In genomic region chr13:44230071-44230470, GRCh38 we compare ENCODE assay signal across 29 cellular contexts.
DNase-seq lines count a peak whose midpoint lies in the region; ATAC-seq and TF ChIP-seq lines count a peak whose summit lies in the region.
"Had no signal": no experiment of that assay in that cellular context is flagged by ENCODE, and none has a peak within 500 bp of the region (broad histone marks: within the 10 kb centered on the region; RNA-seq: fewer than 3 reads in every experiment).

No MANE protein-coding gene starts in this region.

- no peak overlapping the region for H4K5ac ChIP-seq in IMR-90 (ENCODE audit: low read depth, low read length)

- CTCF ChIA-PET in IMR-90 (lab: Yijun Ruan, JAX): no interaction called here

- peak overlapping the region; percentile 80 for H2BK20ac ChIP-seq in IMR-90 (ENCODE audit: low read depth, low read length)

- peak overlapping the region; percentile 67; the same call in 1 of the 2 replicates for H4K91ac ChIP-seq in IMR-90 (ENCODE audit: insufficient read depth, low read depth, low read length)

- H4K8ac ChIP-seq in IMR-90 (ENCODE audit: low read depth in 2 of 2, low read length in 2 of 2): 0 out of 4 replicates have a peak overlapping the region, but pooled peaks of 1 of the 2 experiments have one; percentile 42

- WGBS in IMR-90 (ENCODE audit: extremely low coverage in 2 of 2, insufficient read length in 1 of 2), 2 experiments: no CpG with 5 or more reads among the region's 7 CpGs

- no peaks in the 10 kb centered on the region for H4K20me1 ChIP-seq in IMR-90 (ENCODE audit: insufficient read depth, low read length)

- H2AFZ ChIP-seq in IMR-90 (replicated peaks; ENCODE audit: low read length, poor library complexity): no peak overlapping the region
- H2AFZ ChIP-seq: PC-9 had no signal

- H3K4me3 ChIP-seq in IMR-90 (ENCODE audit: insufficient read depth, low read depth, low read length) (no peak overlapping the region), brain microvascular endothelial cell (ENCODE audit: low read depth, low read length) (no peak overlapping the region)
- H3K4me3 ChIP-seq: K562, PC-9, SJCRH30 had no signal

- H3K27me3 ChIP-seq in IMR-90 (ENCODE audit: control insufficient read depth, insufficient read depth, low read length): no peaks in the 10 kb centered on the region
- no peaks in the 10 kb centered on the region for H3K27me3 ChIP-seq in brain microvascular endothelial cell (replicated peaks)

- no peak for TF ChIP-seq RAD21 in IMR-90 (IDR thresholded peaks at IDR 0.05; ENCODE audit: low read length)

- H2BK15ac ChIP-seq in IMR-90 (ENCODE audit: low read depth, low read length): peak overlapping the region; percentile 42; the same call in 1 of the 3 replicates

- no peak overlapping the region; the same call in 1 of the 2 replicates for H3K18ac ChIP-seq in IMR-90 (ENCODE audit: low read depth, low read length)

- H2AK5ac ChIP-seq in IMR-90 (ENCODE audit: low read depth, low read length): no peak overlapping the region; the same call in 1 of the 2 replicates

- no TSS peak for BruUV-seq in IMR-90 (replicated peaks; lab: Mats Ljungman, UMichigan)

- ATAC-seq in IMR-90 (ENCODE audit: low read depth): peak; percentile 78
- ATAC-seq: HepG2, K562, Right ventricle myocardium inferior had no signal

- H3K4me2 ChIP-seq in IMR-90 (ENCODE audit: low read depth, low read length): no peak overlapping the region; the same call in 1 of the 2 replicates
- H3K4me2 ChIP-seq: PC-9 had no signal

- H3K27ac ChIP-seq in IMR-90 (ENCODE audit: insufficient read depth, low read length) (no peak overlapping the region), brain microvascular endothelial cell (no peak overlapping the region)
- H3K27ac ChIP-seq: SJCRH30 had no signal

- peak overlapping the region; percentile 39; the same call in 1 of the 2 replicates for H3K56ac ChIP-seq in IMR-90 (ENCODE audit: extremely low read depth, insufficient read depth, low read length)

- TF ChIP-seq CTCF in IMR-90 (conservative IDR thresholded peaks at IDR 0.05; ENCODE audit: low read depth, low read length) (no peak), brain microvascular endothelial cell (IDR thresholded peaks at IDR 0.05; ENCODE audit: low read depth, low read length, missing control alignments) (no peak)

- intact Hi-C loops in IMR-90 (cut with micrococcal nuclease): loop anchor here (10.0 kb wide), 1 partner anchor 175 kb away; no protein-coding TSS in a partner anchor

- POLR2A ChIA-PET in IMR-90 (lab: Charles Lee; ENCODE audit: unreplicated experiment): no interaction called here

- DNase-seq in AG08396 (ENCODE audit: low spot score) (peak; percentile 30), IMR-90 (peak; percentile 77), brain microvascular endothelial cell (peak; percentile 35), iris pigment epithelial cell (ENCODE audit: low read depth) (peak; percentile 59), retina (no peak), NCI-H2227 (lab: John Stamatoyannopoulos, UW; ENCODE audit: unreplicated experiment) (no peak)
- DNase-seq in stimulated activated CD4-positive, alpha-beta T cell treated with anti-CD3 and anti-CD28 coated beads, Interleukin-4, amount 100 ng/mL, for 24 hours: no peak
- no peak for DNase-seq in central memory CD4-positive, alpha-beta T cell
- DNase-seq: 8988T; C1 segment of cervical spinal cord; CD4-positive, alpha-beta memory T cell; COR-L47; DMS 273 treated with DMSO at 0.1 percent for 48 hours; DMS79 treated with DMSO at 0.1 percent for 48 hours; H9; Kasumi-1; MV-4-11; NCI-H1105; NCI-H1436 treated with DMSO at 0.1 percent for 48 hours; NCI-H187 treated with DMSO at 0.1 percent for 48 hours; NCI-H2171 treated with DMSO at 0.1 percent for 48 hours; NCI-H524 treated with DMSO at 0.1 percent for 48 hours; NCI-H82; NK-92 treated with Interleukin-12 subunit alpha and Interleukin-12 subunit beta, amount 100 ng/mL, for 24 hours; SJCRH30 had no signal

- 0 out of 2 replicates have a peak overlapping the region, but pooled peaks have one; percentile 24 for H3K23ac ChIP-seq in IMR-90 (ENCODE audit: low read depth, low read length)

- H3K9ac ChIP-seq in IMR-90 (ENCODE audit: low read depth, low read length): no peak overlapping the region

- H2AK9ac ChIP-seq in IMR-90 (replicated peaks; ENCODE audit: low read depth, low read length, poor library complexity): no peak overlapping the region

- H2BK120ac ChIP-seq in IMR-90 (ENCODE audit: low read depth, low read length): peak overlapping the region; percentile 23; the same call in 1 of the 2 replicates

- no peak for TF ChIP-seq POLR2A in IMR-90 (IDR thresholded peaks at IDR 0.05; ENCODE audit: low read depth, low read length)

- no peaks in the 10 kb centered on the region for H3K79me1 ChIP-seq in IMR-90 (ENCODE audit: low read depth in 1 of 2, low read length in 2 of 2)

- H3K36me3 ChIP-seq in IMR-90 (ENCODE audit: control insufficient read depth, insufficient read depth, low read length) (no peaks in the 10 kb centered on the region), brain microvascular endothelial cell (replicated peaks) (no peaks in the 10 kb centered on the region)
- H3K36me3 ChIP-seq: SJCRH30 had no signal

- H3K4me1 ChIP-seq in IMR-90 (ENCODE audit: control insufficient read depth, insufficient read depth, low read length): peaks cover 10% of the 10 kb centered on the region
- H3K4me1 ChIP-seq: SJCRH30 had no signal

- peaks cover 2% of the 10 kb centered on the region; the same call in 1 of the 2 replicates for H3K9me3 ChIP-seq in IMR-90 (ENCODE audit: control insufficient read depth, insufficient read depth, low read length)
- H3K9me3 ChIP-seq: SJCRH30 had no signal

- peak overlapping the region; percentile 75; the same call in 1 of the 2 replicates for H3K14ac ChIP-seq in IMR-90 (replicated peaks; ENCODE audit: low read depth, low read length)

- peak overlapping the region; percentile 63; the same call in 1 of the 2 replicates for H3K4ac ChIP-seq in IMR-90 (ENCODE audit: low read depth, low read length)

- in situ Hi-C loops in IMR-90 (cut with MboI; ENCODE audit: low sequenced_read_pairs): loop anchor here (10.0 kb wide), 1 partner anchor 205 kb away; no protein-coding TSS in a partner anchor
- in situ Hi-C loops in brain microvascular endothelial cell (cut with HindIII; ENCODE audit: low pct_ligation_motif_present, low sequenced_read_pairs): no loop called here

- dilution Hi-C loops in IMR-90 (cut with HindIII; ENCODE audit: low sequenced_read_pairs, unreplicated experiment): no loop called here

- peaks cover 12% of the 10 kb centered on the region for H3K9me1 ChIP-seq in IMR-90 (ENCODE audit: insufficient read depth, low read length)

- H2BK5ac ChIP-seq in IMR-90 (ENCODE audit: low read depth, low read length, poor library complexity, severe bottlenecking): peak overlapping the region; percentile 59

TF ChIP-seq in IMR-90, 13 proteins besides CTCF, POLR2A, EP300 and RAD21:
- TF ChIP-seq MAZ (IDR thresholded peaks at IDR 0.05; ENCODE audit: borderline replicate concordance, low read depth, low read length): no peak
- TF ChIP-seq, protein P1, sequence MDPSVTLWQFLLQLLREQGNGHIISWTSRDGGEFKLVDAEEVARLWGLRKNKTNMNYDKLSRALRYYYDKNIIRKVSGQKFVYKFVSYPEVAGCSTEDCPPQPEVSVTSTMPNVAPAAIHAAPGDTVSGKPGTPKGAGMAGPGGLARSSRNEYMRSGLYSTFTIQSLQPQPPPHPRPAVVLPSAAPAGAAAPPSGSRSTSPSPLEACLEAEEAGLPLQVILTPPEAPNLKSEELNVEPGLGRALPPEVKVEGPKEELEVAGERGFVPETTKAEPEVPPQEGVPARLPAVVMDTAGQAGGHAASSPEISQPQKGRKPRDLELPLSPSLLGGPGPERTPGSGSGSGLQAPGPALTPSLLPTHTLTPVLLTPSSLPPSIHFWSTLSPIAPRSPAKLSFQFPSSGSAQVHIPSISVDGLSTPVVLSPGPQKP (IDR thresholded peaks at IDR 0.05; ENCODE audit: borderline replicate concordance, low read depth, low read length): no peak
- TF ChIP-seq SMC3 (IDR thresholded peaks at IDR 0.05; ENCODE audit: low read depth, low read length): no peak
- TF ChIP-seq RFX5 (IDR thresholded peaks at IDR 0.05; ENCODE audit: low read depth, low read length): no peak
- TF ChIP-seq MXI1 (IDR thresholded peaks at IDR 0.05; ENCODE audit: borderline replicate concordance, low read depth, low read length): no peak
- TF ChIP-seq CEBPB (IDR thresholded peaks at IDR 0.05; ENCODE audit: low read depth, low read length): no peak
- TF ChIP-seq BHLHE40 (IDR thresholded peaks at IDR 0.05; ENCODE audit: low read depth, low read length): no peak
- TF ChIP-seq MAFK (IDR thresholded peaks at IDR 0.05; ENCODE audit: low read depth, low read length): no peak
- no peak for TF ChIP-seq CHD1 (IDR thresholded peaks at IDR 0.05; ENCODE audit: low read depth, low read length)
- TF ChIP-seq RCOR1 (IDR thresholded peaks at IDR 0.05; ENCODE audit: insufficient replicate concordance, low read length): no peak
- no peak for TF ChIP-seq FOS (IDR thresholded peaks at IDR 0.05; ENCODE audit: low read depth, low read length)
- no peak for TF ChIP-seq NFE2L2 (IDR thresholded peaks at IDR 0.05; ENCODE audit: low read depth, low read length)
- TF ChIP-seq, protein P2, sequence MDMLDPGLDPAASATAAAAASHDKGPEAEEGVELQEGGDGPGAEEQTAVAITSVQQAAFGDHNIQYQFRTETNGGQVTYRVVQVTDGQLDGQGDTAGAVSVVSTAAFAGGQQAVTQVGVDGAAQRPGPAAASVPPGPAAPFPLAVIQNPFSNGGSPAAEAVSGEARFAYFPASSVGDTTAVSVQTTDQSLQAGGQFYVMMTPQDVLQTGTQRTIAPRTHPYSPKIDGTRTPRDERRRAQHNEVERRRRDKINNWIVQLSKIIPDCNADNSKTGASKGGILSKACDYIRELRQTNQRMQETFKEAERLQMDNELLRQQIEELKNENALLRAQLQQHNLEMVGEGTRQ (IDR thresholded peaks at IDR 0.05; ENCODE audit: low read depth, low read length): no peak

Comparison
In these comparisons a context has a peak if more than half of its experiments do, and no peak if none do; other contexts are left out.
1. DNase-seq: peak in AG08396 (single experiment), IMR-90 (single experiment), brain microvascular endothelial cell (single experiment) and iris pigment epithelial cell (single experiment); none in retina (single experiment), NCI-H2227 (single experiment), stimulated activated CD4-positive, alpha-beta T cell treated with anti-CD3 and anti-CD28 coated beads, Interleukin-4, amount 100 ng/mL, for 24 hours (single experiment) and central memory CD4-positive, alpha-beta T cell (single experiment).